Comparison of ENCODE assay signal across 8 cellular contexts in the genomic region with DNA sequence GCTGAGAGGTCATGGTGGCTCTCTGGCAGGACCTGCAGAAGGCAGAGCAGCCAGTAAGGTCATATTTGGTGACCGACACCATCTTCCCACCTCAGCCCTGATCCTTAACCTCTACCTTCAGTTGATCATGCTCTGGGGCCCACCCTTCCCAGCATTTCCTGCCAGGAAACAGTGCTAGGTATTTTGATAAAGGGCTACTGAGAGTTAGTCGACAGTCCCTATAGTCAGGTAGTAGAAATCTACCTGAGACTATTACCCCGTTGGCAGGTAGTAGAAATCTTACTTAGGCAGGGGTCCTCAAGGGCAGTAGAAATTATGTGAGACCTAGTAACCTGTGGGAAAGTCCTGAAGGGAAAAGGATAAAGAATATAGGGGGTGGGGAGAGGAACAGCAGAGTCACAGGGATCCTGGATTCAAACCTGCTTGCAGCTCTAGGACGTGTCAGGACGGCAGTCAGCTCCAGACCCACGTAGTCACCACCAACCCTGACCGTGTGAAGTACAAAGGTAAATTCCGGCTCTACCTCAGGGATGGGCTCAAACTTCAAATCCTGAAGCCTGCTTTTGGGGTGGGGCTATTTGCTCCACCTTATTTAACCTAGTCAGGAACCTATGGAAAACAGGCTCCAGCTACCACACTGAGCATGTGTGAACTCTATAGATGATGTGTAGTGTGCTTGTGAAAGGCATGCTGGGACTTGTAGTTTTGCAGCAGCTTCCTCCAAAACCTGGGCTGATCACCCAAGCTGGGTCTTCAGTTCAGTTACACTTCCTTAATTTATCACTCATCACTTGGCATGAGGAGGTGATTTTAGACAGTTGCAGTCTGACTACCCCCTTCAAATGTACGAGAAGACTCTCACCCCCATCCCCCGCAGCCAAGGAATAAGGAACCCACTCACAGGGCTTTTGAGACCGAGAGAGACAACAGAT. TPM values are rescaled to one million over a fixed set of nuclear protein-coding genes. Genes with fewer than 3 reads are reported as not detected.
DNase-seq lines count a peak whose midpoint lies in the region; ATAC-seq and TF ChIP-seq lines count a peak whose summit lies in the region.

A gene with protein sequence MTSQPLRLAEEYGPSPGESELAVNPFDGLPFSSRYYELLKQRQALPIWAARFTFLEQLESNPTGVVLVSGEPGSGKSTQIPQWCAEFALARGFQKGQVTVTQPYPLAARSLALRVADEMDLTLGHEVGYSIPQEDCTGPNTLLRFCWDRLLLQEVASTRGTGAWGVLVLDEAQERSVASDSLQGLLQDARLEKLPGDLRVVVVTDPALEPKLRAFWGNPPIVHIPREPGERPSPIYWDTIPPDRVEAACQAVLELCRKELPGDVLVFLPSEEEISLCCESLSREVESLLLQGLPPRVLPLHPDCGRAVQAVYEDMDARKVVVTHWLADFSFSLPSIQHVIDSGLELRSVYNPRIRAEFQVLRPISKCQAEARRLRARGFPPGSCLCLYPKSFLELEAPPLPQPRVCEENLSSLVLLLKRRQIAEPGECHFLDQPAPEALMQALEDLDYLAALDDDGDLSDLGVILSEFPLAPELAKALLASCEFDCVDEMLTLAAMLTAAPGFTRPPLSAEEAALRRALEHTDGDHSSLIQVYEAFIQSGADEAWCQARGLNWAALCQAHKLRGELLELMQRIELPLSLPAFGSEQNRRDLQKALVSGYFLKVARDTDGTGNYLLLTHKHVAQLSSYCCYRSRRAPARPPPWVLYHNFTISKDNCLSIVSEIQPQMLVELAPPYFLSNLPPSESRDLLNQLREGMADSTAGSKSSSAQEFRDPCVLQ (minus strand): TSS at position 515 of the 932 bp plus-strand sequence. CDS start 502 bp downstream, at position 13.

- H3K4me1 Mint-ChIP-seq in CD4-positive, alpha-beta T cell (ENCODE audit: low read depth): peaks cover 29% of the 10 kb centered on the region

- peaks cover 16% of the 10 kb centered on the region for H3K27me3 Mint-ChIP-seq in CD4-positive, alpha-beta T cell

- POLR2A ChIA-PET in CD4-positive, alpha-beta T cell (lab: Charles Lee): interaction anchor here (0.7 to 1.9 kb wide), 6 partner anchors 10 to 348 kb away, joined by 3 to 8 read pairs (median 4); a partner anchor contains a TSS

- CTCF ChIA-PET in CD4-positive, alpha-beta T cell (lab: Charles Lee): no interaction called here

- no peaks in the 10 kb centered on the region for H3K27me3 ChIP-seq in CD4-positive, alpha-beta T cell (ENCODE audit: control insufficient read depth, insufficient read depth, low read length)

- peak within 1 kb of the TSS; percentile 88 for H3K4me3 Mint-ChIP-seq in CD4-positive, alpha-beta T cell

- no peaks in the 10 kb centered on the region for H3K9me3 ChIP-seq in CD4-positive, alpha-beta T cell (ENCODE audit: control insufficient read depth, low read length)

- H3K36me3 Mint-ChIP-seq in CD4-positive, alpha-beta T cell (ENCODE audit: low read depth): peaks cover 51% of the 10 kb centered on the region

- intact Hi-C loops in CD4-positive, alpha-beta T cell (cut with DNase I, micrococcal nuclease): no loop called here

- no peaks in the 10 kb centered on the region for H3K9me3 Mint-ChIP-seq in CD4-positive, alpha-beta T cell

- no peak for DNase-seq in CD4-positive, alpha-beta T cell
- DNase-seq in RPMI7951 (ENCODE audit: low read depth) (peak; percentile 43), hepatic stellate cell (ENCODE audit: low spot score) (peak; percentile 28), UCSD-AML1 (lab: John Stamatoyannopoulos, UW; ENCODE audit: unreplicated experiment) (no peak)

- peak within 1 kb of the TSS; percentile 71 for H3K27ac Mint-ChIP-seq in CD4-positive, alpha-beta T cell

- ATAC-seq in CD4-positive, alpha-beta T cell (ENCODE audit: poor library complexity): no peak
- peak; percentile 17 for ATAC-seq in GM19351 (IDR thresholded peaks at IDR 0.05; ENCODE audit: unreplicated experiment)
- ATAC-seq in GM21737 (IDR thresholded peaks at IDR 0.05; ENCODE audit: unreplicated experiment): no peak
- no peak for ATAC-seq in HG03469 (IDR thresholded peaks at IDR 0.05; ENCODE audit: unreplicated experiment)
- no peak for ATAC-seq in HG03135 (IDR thresholded peaks at IDR 0.05; ENCODE audit: unreplicated experiment)

- H3K27ac ChIP-seq in CD4-positive, alpha-beta T cell (ENCODE audit: low read depth, low read length): no peak within 1 kb of the TSS

- TF ChIP-seq CTCF in CD4-positive, alpha-beta T cell (IDR thresholded peaks at IDR 0.05): no peak

RNA-seq across cellular contexts. Expression of the gene that starts here (rescaled TPM):
- total RNA-seq in CD4-positive, alpha-beta T cell: under 1 TPM in 1 of 2 experiments, not detected in 1; 0.22 TPM
- total RNA-seq in RPMI7951 (2014; rRNA removed; shearing (Covaris generic)): 0.20 and 0.36 TPM in 2 replicates

Comparison
In these comparisons a context has a peak if more than half of its experiments do, and no peak if none do; other contexts are left out.
1. Peak in DNase-seq in RPMI7951; RNA of the gene not detected or under 1 TPM.